2 cellular contexts compared by ENCODE assay signal in genomic region chr16:68235882-68236803, GRCh38.
TF ChIP-seq lines count a peak whose summit lies in the region.

TSS of gene ESRP2 (minus strand) at chr16:68236127. CDS start at chr16:68236045, 82 bp downstream.

TF ChIP-seq in WTC11, 78 proteins besides CTCF, POLR2A, EP300 and RAD21 (continued from another document and continues in another):
- TF ChIP-seq ZMAT4 (CRISPR knock-in tag; IDR thresholded peaks at IDR 0.05) = no peak
- no peak for TF ChIP-seq ZNF121 (CRISPR knock-in tag; IDR thresholded peaks at IDR 0.05)
- peak; percentile 97 for TF ChIP-seq USF2 (CRISPR knock-in tag; IDR thresholded peaks at IDR 0.05)
- TF ChIP-seq ZNF232 (CRISPR knock-in tag; IDR thresholded peaks at IDR 0.05) = peak; percentile 60; the same call in 1 of the 2 replicates
- peak; percentile 94 for TF ChIP-seq USF1 (CRISPR knock-in tag; IDR thresholded peaks at IDR 0.05)
- TF ChIP-seq ZBTB43 (CRISPR knock-in tag; IDR thresholded peaks at IDR 0.05) = 0 out of 2 replicates have a peak, but pooled peaks have one; percentile 32
- TF ChIP-seq NFE2L1 (CRISPR knock-in tag; IDR thresholded peaks at IDR 0.05) = 0 out of 2 replicates have a peak, but pooled peaks have one; percentile 8
- peak; percentile 29 for TF ChIP-seq FOXP1 (CRISPR knock-in tag; IDR thresholded peaks at IDR 0.05; ENCODE audit: borderline replicate concordance)
- TF ChIP-seq ATF6 (CRISPR knock-in tag; IDR thresholded peaks at IDR 0.05) = no peak
- TF ChIP-seq IRF1 (CRISPR knock-in tag; IDR thresholded peaks at IDR 0.05) = 0 out of 2 replicates have a peak, but pooled peaks have one; percentile 14
- TF ChIP-seq ETV6 (CRISPR knock-in tag; IDR thresholded peaks at IDR 0.05) = peak; percentile 79
- peak; percentile 77 for TF ChIP-seq ZNF281 (CRISPR knock-in tag; IDR thresholded peaks at IDR 0.05)

TF ChIP-seq in endothelial cell of umbilical vein, 7 proteins besides CTCF, POLR2A, EP300 and RAD21 (continued from another document):
- no peak for TF ChIP-seq MAX (IDR thresholded peaks at IDR 0.05; ENCODE audit: insufficient read depth, insufficient read length)
- TF ChIP-seq JUN (IDR thresholded peaks at IDR 0.05; ENCODE audit: borderline replicate concordance, insufficient read depth, insufficient read length, low read depth) = no peak
